In genomic region chr1:22830131-22830566, GRCh38 we compare ENCODE assay signal across 16 cellular contexts.
DNase-seq lines count a peak whose midpoint lies in the region; ATAC-seq, FAIRE-seq and TF ChIP-seq lines count a peak whose summit lies in the region.
"Had no signal": no experiment of that assay in that cellular context is flagged by ENCODE, and none has a peak within 500 bp of the region (broad histone marks: within the 10 kb centered on the region; RNA-seq: fewer than 3 reads in every experiment).

No MANE protein-coding gene starts in this region.

- no peaks in the 10 kb centered on the region for H3K79me2 ChIP-seq in endothelial cell of umbilical vein (ENCODE audit: control insufficient read depth, insufficient read depth, low read length)

- H3K4me1 ChIP-seq in RWPE2 (ENCODE audit: insufficient read depth, poor library complexity, severe bottlenecking) (peaks cover 78% of the 10 kb centered on the region), endothelial cell of umbilical vein (ENCODE audit: control insufficient read depth, extremely low read depth, insufficient read depth, low read length) (peaks cover 41% of the 10 kb centered on the region)
- H3K4me1 ChIP-seq: psoas muscle had no signal

- DNase-seq in RWPE2 (ENCODE audit: low spot score) (no peak), endothelial cell of umbilical vein (ENCODE audit: low read depth, low spot score) (no peak), mesothelial cell of epicardium (ENCODE audit: low spot score in 2 of 2, unreplicated experiment in 2 of 2) (no peak), type B pancreatic cell (ENCODE audit: extremely low spot score, unreplicated experiment) (no peak), DMS53 (lab: John Stamatoyannopoulos, UW) (no peak)
- no peak for DNase-seq in activated T-cell treated with anti-CD3 and anti-CD28 coated beads, Interleukin-2, amount 50 U/mL, for 48 hours
- DNase-seq: activated CD4-positive, alpha-beta memory T cell treated with anti-CD3 and anti-CD28 coated beads for 36 hours; adrenal gland; DMS153; left colon; NCI-H510A; OCI-M1; psoas muscle had no signal

- H3K4me1 Mint-ChIP-seq in mesothelial cell of epicardium, result peaks cover 77% of the 10 kb centered on the region
- peaks cover 48% of the 10 kb centered on the region for H3K4me1 Mint-ChIP-seq in type B pancreatic cell (ENCODE audit: unreplicated experiment)

- no peak overlapping the region for H3K9ac ChIP-seq in endothelial cell of umbilical vein (replicated peaks; ENCODE audit: extremely low read depth, insufficient read depth, low read length)

- no peak overlapping the region for H3K4me3 ChIP-seq in RWPE2 (ENCODE audit: severe bottlenecking)
- H3K4me3 ChIP-seq in endothelial cell of umbilical vein (replicated peaks in 1 of 3; ENCODE audit: insufficient read depth in 1 of 3, low read depth in 1 of 3, low read length in 3 of 3), result no peak overlapping the region
- H3K4me3 ChIP-seq: adrenal gland, K562, psoas muscle had no signal

- ATAC-seq in RWPE2 (ENCODE audit: low read depth), result peak; percentile 52
- no peak for ATAC-seq in HG03521 (IDR thresholded peaks at IDR 0.05; ENCODE audit: unreplicated experiment)
- ATAC-seq: K562, left colon, psoas muscle had no signal

- H3K27me3 ChIP-seq in RWPE2 (ENCODE audit: insufficient read depth, poor library complexity, severe bottlenecking), result no peaks in the 10 kb centered on the region
- H3K27me3 ChIP-seq in endothelial cell of umbilical vein (ENCODE audit: control insufficient read depth in 2 of 2, insufficient read depth in 2 of 2, low read length in 2 of 2), result no peaks in the 10 kb centered on the region
- H3K27me3 ChIP-seq: adrenal gland had no signal

- dilution Hi-C loops in endothelial cell of umbilical vein (cut with MboI; ENCODE audit: extremely low pct_ligation_motif_present, low sequenced_read_pairs), result no loop called here

- H3K27ac ChIP-seq in RWPE2 (ENCODE audit: poor library complexity, severe bottlenecking) (peak overlapping the region; percentile 95), endothelial cell of umbilical vein (ENCODE audit: insufficient read depth, low read depth, low read length) (peak overlapping the region; percentile 22)
- H3K27ac ChIP-seq: adrenal gland, psoas muscle had no signal

- H3K27me3 Mint-ChIP-seq in mesothelial cell of epicardium (ENCODE audit: low read depth), result no peaks in the 10 kb centered on the region
- no peaks in the 10 kb centered on the region for H3K27me3 Mint-ChIP-seq in type B pancreatic cell

- H2AFZ ChIP-seq in endothelial cell of umbilical vein (ENCODE audit: low read depth, low read length), result no peak overlapping the region

- no peak for TF ChIP-seq POLR2A in endothelial cell of umbilical vein (IDR thresholded peaks at IDR 0.05; ENCODE audit: low read depth, low read length)

- H3K9me3 Mint-ChIP-seq in mesothelial cell of epicardium, result no peaks in the 10 kb centered on the region
- H3K9me3 Mint-ChIP-seq in type B pancreatic cell, result no peaks in the 10 kb centered on the region
- H3K9me3 Mint-ChIP-seq: activated CD4-positive, alpha-beta memory T cell treated with anti-CD3 and anti-CD28 coated beads for 36 hours; dendritic cell treated with granulocyte-macrophage colony-stimulating factor and Interleukin-4, amounts not matched to agents 40 ng/mL and 50 ng/mL, for 4 days had no signal

- no peaks in the 10 kb centered on the region for H4K20me1 ChIP-seq in endothelial cell of umbilical vein (replicated peaks; ENCODE audit: control insufficient read depth, extremely low read depth, insufficient read depth, low read length)

- H3K9me3 ChIP-seq in RWPE2 (ENCODE audit: severe bottlenecking), result no peaks in the 10 kb centered on the region
- H3K9me3 ChIP-seq in endothelial cell of umbilical vein (replicated peaks; ENCODE audit: control insufficient read depth, insufficient read depth, low read length), result no peaks in the 10 kb centered on the region
- H3K9me3 ChIP-seq: adrenal gland, psoas muscle had no signal

- no TSS peak for BruUV-seq in endothelial cell of umbilical vein (replicated peaks; lab: Mats Ljungman, UMichigan)

- CTCF ChIA-PET in endothelial cell of umbilical vein (lab: Charles Lee), result interaction anchor here (1.4 kb wide), 1 partner anchor 20 kb away, joined by 3 read pairs; no protein-coding TSS in a partner anchor

- POLR2A ChIA-PET in endothelial cell of umbilical vein (lab: Charles Lee), result no interaction called here

- intact Hi-C loops in endothelial cell of umbilical vein (cut with micrococcal nuclease), result loop anchor here (5.0 kb wide), 1 partner anchor 83 kb away; no protein-coding TSS in a partner anchor

- H3K9me1 ChIP-seq in endothelial cell of umbilical vein (replicated peaks; ENCODE audit: control insufficient read depth, extremely low read depth, insufficient read depth, low read length), result no peaks in the 10 kb centered on the region

- no peaks in the 10 kb centered on the region for H3K36me3 ChIP-seq in RWPE2 (ENCODE audit: low read depth)
- no peaks in the 10 kb centered on the region for H3K36me3 ChIP-seq in endothelial cell of umbilical vein (ENCODE audit: control insufficient read depth in 2 of 2, extremely low read depth in 1 of 2, insufficient read depth in 2 of 2, low read length in 2 of 2)
- H3K36me3 ChIP-seq: adrenal gland had no signal

- FAIRE-seq in endothelial cell of umbilical vein (lab: Jason Lieb, UNC), result no peak
- FAIRE-seq: K562 had no signal

- H3K27ac Mint-ChIP-seq in mesothelial cell of epicardium (peak overlapping the region; percentile 98), type B pancreatic cell (peak overlapping the region; percentile 89)
- H3K27ac Mint-ChIP-seq: activated CD4-positive, alpha-beta memory T cell treated with anti-CD3 and anti-CD28 coated beads for 36 hours had no signal

- TF ChIP-seq CTCF in RWPE2 (IDR thresholded peaks at IDR 0.05; ENCODE audit: poor library complexity, severe bottlenecking), result no peak
- TF ChIP-seq CTCF in endothelial cell of umbilical vein (IDR thresholded peaks at IDR 0.05; ENCODE audit: extremely low read depth in 1 of 2, insufficient read depth in 1 of 2, low read depth in 1 of 2, low read length in 2 of 2), result no peak
- no peak for TF ChIP-seq CTCF in mesothelial cell of epicardium (IDR thresholded peaks at IDR 0.05; ENCODE audit: unreplicated experiment)
- peak; percentile 32 for TF ChIP-seq CTCF in type B pancreatic cell (conservative IDR thresholded peaks at IDR 0.05)

- H3K4me3 Mint-ChIP-seq in mesothelial cell of epicardium (no peak overlapping the region), type B pancreatic cell (no peak overlapping the region)
- H3K4me3 Mint-ChIP-seq: activated CD4-positive, alpha-beta memory T cell treated with anti-CD3 and anti-CD28 coated beads for 36 hours; dendritic cell treated with granulocyte-macrophage colony-stimulating factor and Interleukin-4, amounts not matched to agents 40 ng/mL and 50 ng/mL, for 4 days had no signal

- H3K4me2 ChIP-seq in endothelial cell of umbilical vein (ENCODE audit: insufficient read depth, low read length), result no peak overlapping the region

- H3K36me3 Mint-ChIP-seq in mesothelial cell of epicardium, result peaks cover 2% of the 10 kb centered on the region
- no peaks in the 10 kb centered on the region for H3K36me3 Mint-ChIP-seq in type B pancreatic cell
- H3K36me3 Mint-ChIP-seq: activated CD4-positive, alpha-beta memory T cell treated with anti-CD3 and anti-CD28 coated beads for 36 hours had no signal

TF ChIP-seq in endothelial cell of umbilical vein, 7 proteins besides CTCF, POLR2A, EP300 and RAD21:
- TF ChIP-seq MYC (IDR thresholded peaks at IDR 0.05; ENCODE audit: low read depth, low read length) (no peak), FOS (IDR thresholded peaks at IDR 0.05; ENCODE audit: borderline replicate concordance, insufficient read depth, low read length) (no peak), POLR2AphosphoS5 (IDR thresholded peaks at IDR 0.05; ENCODE audit: insufficient read depth, low read depth, low read length) (no peak), JUN (IDR thresholded peaks at IDR 0.05; ENCODE audit: borderline replicate concordance, insufficient read depth, insufficient read length, low read depth) (no peak), MAX (IDR thresholded peaks at IDR 0.05; ENCODE audit: insufficient read depth, insufficient read length) (no peak), GATA2 (IDR thresholded peaks at IDR 0.05; ENCODE audit: insufficient read depth, insufficient read length, low read depth, low read length) (no peak), EZH2 (IDR thresholded peaks at IDR 0.05; ENCODE audit: borderline replicate concordance, low read depth, low read length, severe bottlenecking) (no peak)
